ENCODE assay signal across 3 cellular contexts in genomic region chr10:73238990-73239566, GRCh38.
TF ChIP-seq lines count a peak whose summit lies in the region.

No MANE protein-coding gene starts in this region.

TF ChIP-seq in GM12878, 131 proteins besides CTCF, POLR2A, EP300 and RAD21:
- TF ChIP-seq POLR2AphosphoS5 (IDR thresholded peaks at IDR 0.05; ENCODE audit: low read length) (0 out of 2 replicates have a peak, but pooled peaks have one; percentile 28), IKZF1 (conservative IDR thresholded peaks at IDR 0.05) (no peak)

TF ChIP-seq in H1, 55 proteins besides CTCF, POLR2A, EP300 and RAD21:
- TF ChIP-seq POLR2AphosphoS5 (IDR thresholded peaks at IDR 0.05; ENCODE audit: low read depth, low read length) (peak; percentile 54; the same call in 1 of the 2 replicates), RFX5 (IDR thresholded peaks at IDR 0.05; ENCODE audit: borderline replicate concordance, low read depth, low read length) (no peak)

TF ChIP-seq in SK-N-SH treated with all-trans-retinoic acid at 6 μM for 48 hours, 23 proteins besides CTCF, POLR2A, EP300 and RAD21:
- no peak for TF ChIP-seq SNAI2 (CRISPR knock-in tag; IDR thresholded peaks at IDR 0.05)
- no peak for TF ChIP-seq TCF4 (CRISPR knock-in tag; IDR thresholded peaks at IDR 0.05; ENCODE audit: borderline replicate concordance)
- TF ChIP-seq, protein P1, sequence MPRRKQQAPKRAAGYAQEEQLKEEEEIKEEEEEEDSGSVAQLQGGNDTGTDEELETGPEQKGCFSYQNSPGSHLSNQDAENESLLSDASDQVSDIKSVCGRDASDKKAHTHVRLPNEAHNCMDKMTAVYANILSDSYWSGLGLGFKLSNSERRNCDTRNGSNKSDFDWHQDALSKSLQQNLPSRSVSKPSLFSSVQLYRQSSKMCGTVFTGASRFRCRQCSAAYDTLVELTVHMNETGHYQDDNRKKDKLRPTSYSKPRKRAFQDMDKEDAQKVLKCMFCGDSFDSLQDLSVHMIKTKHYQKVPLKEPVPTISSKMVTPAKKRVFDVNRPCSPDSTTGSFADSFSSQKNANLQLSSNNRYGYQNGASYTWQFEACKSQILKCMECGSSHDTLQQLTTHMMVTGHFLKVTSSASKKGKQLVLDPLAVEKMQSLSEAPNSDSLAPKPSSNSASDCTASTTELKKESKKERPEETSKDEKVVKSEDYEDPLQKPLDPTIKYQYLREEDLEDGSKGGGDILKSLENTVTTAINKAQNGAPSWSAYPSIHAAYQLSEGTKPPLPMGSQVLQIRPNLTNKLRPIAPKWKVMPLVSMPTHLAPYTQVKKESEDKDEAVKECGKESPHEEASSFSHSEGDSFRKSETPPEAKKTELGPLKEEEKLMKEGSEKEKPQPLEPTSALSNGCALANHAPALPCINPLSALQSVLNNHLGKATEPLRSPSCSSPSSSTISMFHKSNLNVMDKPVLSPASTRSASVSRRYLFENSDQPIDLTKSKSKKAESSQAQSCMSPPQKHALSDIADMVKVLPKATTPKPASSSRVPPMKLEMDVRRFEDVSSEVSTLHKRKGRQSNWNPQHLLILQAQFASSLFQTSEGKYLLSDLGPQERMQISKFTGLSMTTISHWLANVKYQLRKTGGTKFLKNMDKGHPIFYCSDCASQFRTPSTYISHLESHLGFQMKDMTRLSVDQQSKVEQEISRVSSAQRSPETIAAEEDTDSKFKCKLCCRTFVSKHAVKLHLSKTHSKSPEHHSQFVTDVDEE (CRISPR knock-in tag; IDR thresholded peaks at IDR 0.05): no peak
- TF ChIP-seq ZFP3 (CRISPR knock-in tag; IDR thresholded peaks at IDR 0.05): no peak
- no peak for TF ChIP-seq OSR1 (CRISPR knock-in tag; IDR thresholded peaks at IDR 0.05)
- no peak for TF ChIP-seq ZNF565 (CRISPR knock-in tag; conservative IDR thresholded peaks at IDR 0.05; ENCODE audit: low read depth)
- TF ChIP-seq ISL1 (CRISPR knock-in tag; IDR thresholded peaks at IDR 0.05): no peak
- no peak for TF ChIP-seq RARB (CRISPR knock-in tag; IDR thresholded peaks at IDR 0.05)
- TF ChIP-seq BACH2 (CRISPR knock-in tag; IDR thresholded peaks at IDR 0.05; ENCODE audit: borderline replicate concordance): no peak
- TF ChIP-seq ESRRG (CRISPR knock-in tag; IDR thresholded peaks at IDR 0.05): no peak
- no peak for TF ChIP-seq TOX (CRISPR knock-in tag; IDR thresholded peaks at IDR 0.05; ENCODE audit: borderline replicate concordance)
- no peak for TF ChIP-seq CREB5 (CRISPR knock-in tag; IDR thresholded peaks at IDR 0.05; ENCODE audit: low read depth)
